26 cellular contexts compared by ENCODE assay signal in the genomic region with DNA sequence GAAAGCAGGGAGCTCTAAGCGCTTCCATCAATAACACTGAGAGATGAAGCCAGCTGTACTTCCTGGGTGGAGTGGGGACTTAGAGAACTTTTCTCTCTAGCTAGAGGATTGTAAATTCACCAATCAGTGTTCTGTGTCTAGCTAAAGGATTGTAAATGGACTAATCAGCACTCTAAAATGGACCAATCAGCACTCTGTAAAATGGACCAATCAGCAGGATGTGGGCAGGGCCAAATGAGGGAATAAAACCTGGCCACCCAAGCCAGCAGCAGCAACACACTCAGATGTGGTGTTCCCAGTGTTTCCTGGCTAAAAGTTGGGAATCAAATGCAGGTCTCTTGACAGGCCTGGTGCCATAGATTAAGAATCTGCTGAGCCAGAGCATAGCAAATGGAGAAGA.
DNase-seq lines count a peak whose midpoint lies in the region; ATAC-seq, FAIRE-seq and TF ChIP-seq lines count a peak whose summit lies in the region.
"Had no signal": no experiment of that assay in that cellular context is flagged by ENCODE, and none has a peak within 500 bp of the region (broad histone marks: within the 10 kb centered on the region; RNA-seq: fewer than 3 reads in every experiment).

No MANE protein-coding gene starts in this region.

- H3K9ac ChIP-seq in HepG2 (ENCODE audit: insufficient read depth, low read depth, low read length) (no peak overlapping the region), K562 (ENCODE audit: insufficient read depth in 1 of 2, low read depth in 2 of 2, low read length in 2 of 2) (no peak overlapping the region)
- H3K9ac ChIP-seq: BLaER1 had no signal

- no peak for FAIRE-seq in HepG2 (lab: Jason Lieb, UNC)
- FAIRE-seq in K562 (lab: Jason Lieb, UNC), result no peak
- FAIRE-seq: A204.1, GM12878, GM12892, GM18507 had no signal

- no peak for TF ChIP-seq EP300 in HepG2 (IDR thresholded peaks at IDR 0.05; ENCODE audit: low read depth in 2 of 2, low read length in 2 of 2)
- TF ChIP-seq EP300 in HepG2 (CRISPR knock-in tag; IDR thresholded peaks at IDR 0.05; ENCODE audit: borderline replicate concordance), result no peak
- TF ChIP-seq EP300 in K562 (IDR thresholded peaks at IDR 0.05; ENCODE audit: low read length), result no peak

- TF ChIP-seq POLR2A in HepG2 (IDR thresholded peaks at IDR 0.05; ENCODE audit: insufficient read depth in 1 of 2, low read depth in 2 of 2, low read length in 2 of 2) (no peak), right lobe of liver (IDR thresholded peaks at IDR 0.05) (no peak), K562 (conservative IDR thresholded peaks at IDR 0.05) (no peak)

- TF ChIP-seq CTCF in HepG2 (CRISPR knock-in tag; IDR thresholded peaks at IDR 0.05) (no peak), right lobe of liver (IDR thresholded peaks at IDR 0.05) (no peak), VCaP (conservative IDR thresholded peaks at IDR 0.05) (no peak), K562 (IDR thresholded peaks at IDR 0.05 in 2 of 3, conservative IDR thresholded peaks at IDR 0.05 in 1 of 3; ENCODE audit: insufficient read depth in 2 of 3, low read depth in 1 of 3, low read length in 3 of 3) (no peak)

- no peak overlapping the region for H2AFZ ChIP-seq in HepG2 (ENCODE audit: low read length)
- no peak overlapping the region for H2AFZ ChIP-seq in K562 (ENCODE audit: low read depth, low read length)

- H3K4me3 ChIP-seq in HepG2 (replicated peaks in 1 of 3; ENCODE audit: insufficient read depth in 1 of 3, low read depth in 2 of 3, low read length in 3 of 3), result no peak overlapping the region
- no peak overlapping the region for H3K4me3 ChIP-seq in right lobe of liver
- no peak overlapping the region for H3K4me3 ChIP-seq in K562
- H3K4me3 ChIP-seq: BLaER1, GM12878 had no signal

- intact Hi-C loops in HepG2 (cut with micrococcal nuclease; ENCODE audit: unreplicated experiment) (no loop called here), right lobe of liver (cut with DNase I) (loop anchor here in 1 of 2 donors (10.0 kb wide), 1 partner anchor 190 kb away; no protein-coding TSS in a partner anchor), K562 (cut with micrococcal nuclease) (no loop called here)

- H3K36me3 ChIP-seq in HepG2 (replicated peaks in 1 of 2; ENCODE audit: control insufficient read depth in 1 of 2, insufficient read depth in 2 of 2, low read length in 2 of 2) (no peaks in the 10 kb centered on the region), right lobe of liver (no peaks in the 10 kb centered on the region), K562 (ENCODE audit: control insufficient read depth, insufficient read depth, low read length) (no peaks in the 10 kb centered on the region)
- H3K36me3 ChIP-seq: BE2C, BLaER1 had no signal

- no peaks in the 10 kb centered on the region for H3K9me3 ChIP-seq in HepG2 (ENCODE audit: low read length)
- H3K9me3 ChIP-seq in right lobe of liver, result no peaks in the 10 kb centered on the region
- H3K9me3 ChIP-seq in K562 (replicated peaks; ENCODE audit: control insufficient read depth, insufficient read depth, low read depth, low read length), result no peaks in the 10 kb centered on the region; the same call in 1 of the 2 replicates
- H3K9me3 ChIP-seq: BE2C had no signal

- no TSS peak for BruUV-seq in HepG2 (replicated peaks; lab: Mats Ljungman, UMichigan)
- no TSS peak for BruUV-seq in K562 (replicated peaks; lab: Mats Ljungman, UMichigan)

- no peak for ATAC-seq in HepG2
- no peak for ATAC-seq in right lobe of liver
- no peak for ATAC-seq in K562
- ATAC-seq in GM19467 (IDR thresholded peaks at IDR 0.05; ENCODE audit: unreplicated experiment), result no peak
- ATAC-seq: GM12878 had no signal

- H3K27me3 ChIP-seq in HepG2 (ENCODE audit: control insufficient read depth in 1 of 2, insufficient read depth in 2 of 2, low read length in 2 of 2), result no peaks in the 10 kb centered on the region; a peak in 1 of 5 replicates
- H3K27me3 ChIP-seq in right lobe of liver, result no peaks in the 10 kb centered on the region
- H3K27me3 ChIP-seq in K562 (ENCODE audit: control insufficient read depth in 2 of 2, insufficient read depth in 2 of 2, low read length in 2 of 2), result no peaks in the 10 kb centered on the region
- H3K27me3 ChIP-seq: BE2C, BLaER1 had no signal

- peaks cover 25% of the 10 kb centered on the region for H3K4me1 ChIP-seq in HepG2 (ENCODE audit: insufficient read depth, low read length)
- no peaks in the 10 kb centered on the region for H3K4me1 ChIP-seq in right lobe of liver
- peaks cover 10 to 14% of the 10 kb centered on the region in 2 experiments; a peak in 2 of 5 replicates for H3K4me1 ChIP-seq in K562 (replicated peaks in 1 of 2; ENCODE audit: control insufficient read depth in 2 of 2, insufficient read depth in 2 of 2, low read length in 2 of 2)
- H3K4me1 ChIP-seq: BE2C had no signal

- H3K79me2 ChIP-seq in HepG2 (ENCODE audit: insufficient read depth, low read length) (no peaks in the 10 kb centered on the region), K562 (ENCODE audit: control insufficient read depth, insufficient read depth, low read length) (no peaks in the 10 kb centered on the region)

- H3K4me2 ChIP-seq in HepG2 (ENCODE audit: low read depth, low read length) (no peak overlapping the region), K562 (ENCODE audit: insufficient read depth, low read length) (no peak overlapping the region)
- H3K4me2 ChIP-seq: BLaER1 had no signal

- CTCF ChIA-PET in HepG2 (lab: Yijun Ruan, JAX; ENCODE audit: low intra/inter-chr PET ratio, low total read pairs), result no interaction called here
- CTCF ChIA-PET in K562 (lab: Yijun Ruan, JAX; ENCODE audit: low intra/inter-chr PET ratio), result no interaction called here

- WGBS in HepG2 (ENCODE audit: low lambda C conversion rate), result 91% methylated on average over 1 of the region's 1 CpG
- WGBS in right lobe of liver (ENCODE audit: insufficient coverage, low coverage, low lambda C conversion rate, missing lambda C conversion rate), result 100% methylated on average over 1 of the region's 1 CpG
- 100% methylated on average over 1 of the region's 1 CpG for WGBS in K562 (ENCODE audit: insufficient coverage, low coverage, missing lambda C conversion rate)

- TF ChIP-seq RAD21 in HepG2 (CRISPR knock-in tag; IDR thresholded peaks at IDR 0.05) (no peak), K562 (CRISPR knock-in tag; conservative IDR thresholded peaks at IDR 0.05 in 1 of 2, IDR thresholded peaks at IDR 0.05 in 1 of 2) (no peak)

- in situ Hi-C loops in HepG2 (cut with HindIII; ENCODE audit: extremely low pct_ligation_motif_present, low pct_unique_long_range_greater_than_20kb) (no loop called here), K562 (cut with MboI) (no loop called here)

- DNase-seq in HepG2 (ENCODE audit: low spot score), result no peak
- DNase-seq in right lobe of liver, result no peak
- no peak for DNase-seq in K562 (ENCODE audit: extremely low read depth in 1 of 4, low spot score in 3 of 4)
- DNase-seq in GM19240 (ENCODE audit: insufficient read length, low spot score), result no peak
- no peak for DNase-seq in NCI-H1048 (lab: John Stamatoyannopoulos, UW)
- DNase-seq: 8988T; BE2C; C1 segment of cervical spinal cord; CD4-positive, alpha-beta memory T cell; CD4-positive, CD25-positive, alpha-beta regulatory T cell; CD8-positive, alpha-beta memory T cell; COR-L47; DMS 273 treated with DMSO at 0.1 percent for 48 hours; DMS153; DMS53; DMS79; DND-41; EL; GDM1 had no signal

- no peak overlapping the region for H3K27ac ChIP-seq in HepG2 (ENCODE audit: extremely low read length, insufficient read depth, low read length)
- H3K27ac ChIP-seq in right lobe of liver, result no peak overlapping the region
- H3K27ac ChIP-seq in VCaP, result peak overlapping the region; percentile 14; the same call in 1 of the 2 replicates
- H3K27ac ChIP-seq in K562 (ENCODE audit: extremely low read depth, low read depth, low read length), result no peak overlapping the region
- H3K27ac ChIP-seq: BLaER1 had no signal

- H3K9me1 ChIP-seq in K562 (ENCODE audit: control insufficient read depth, insufficient read depth, low read length), result no peaks in the 10 kb centered on the region

- POLR2A ChIA-PET in HepG2 (lab: Yijun Ruan, JAX), result no interaction called here
- POLR2A ChIA-PET in K562 (lab: Yijun Ruan, JAX), result interaction anchor here (1.2 kb wide), 1 partner anchor 14 kb away, joined by 4 read pairs; no protein-coding TSS in a partner anchor

- H4K20me1 ChIP-seq in HepG2 (ENCODE audit: insufficient read depth, low read length) (no peaks in the 10 kb centered on the region), K562 (replicated peaks; ENCODE audit: control insufficient read depth, insufficient read depth, low read length) (no peaks in the 10 kb centered on the region)
- H4K20me1 ChIP-seq: BLaER1 had no signal

TF ChIP-seq in HepG2, 621 proteins besides CTCF, POLR2A, EP300 and RAD21:
- TF ChIP-seq NFYB (CRISPR knock-in tag; IDR thresholded peaks at IDR 0.05), result peak; percentile 54; the same call in 1 of the 2 replicates
- TF ChIP-seq ZNF329 (CRISPR knock-in tag; IDR thresholded peaks at IDR 0.05; ENCODE audit: low read depth), result no peak
- no peak for TF ChIP-seq RORA (CRISPR knock-in tag; IDR thresholded peaks at IDR 0.05)
TF ChIP-seq in HepG2: peak in this region for 1.

TF ChIP-seq in K562, 482 proteins besides CTCF, POLR2A, EP300 and RAD21 (continues in another document):
- TF ChIP-seq MCM3 (IDR thresholded peaks at IDR 0.05), result no peak
- TF ChIP-seq ZNF449 (CRISPR knock-in tag; IDR thresholded peaks at IDR 0.05), result no peak
- no peak for TF ChIP-seq HOXB6 (CRISPR knock-in tag; IDR thresholded peaks at IDR 0.05; ENCODE audit: borderline replicate concordance)
- TF ChIP-seq ZNF316 (IDR thresholded peaks at IDR 0.05), result peak; percentile 41; the same call in 1 of the 2 replicates
- TF ChIP-seq, protein P1, sequence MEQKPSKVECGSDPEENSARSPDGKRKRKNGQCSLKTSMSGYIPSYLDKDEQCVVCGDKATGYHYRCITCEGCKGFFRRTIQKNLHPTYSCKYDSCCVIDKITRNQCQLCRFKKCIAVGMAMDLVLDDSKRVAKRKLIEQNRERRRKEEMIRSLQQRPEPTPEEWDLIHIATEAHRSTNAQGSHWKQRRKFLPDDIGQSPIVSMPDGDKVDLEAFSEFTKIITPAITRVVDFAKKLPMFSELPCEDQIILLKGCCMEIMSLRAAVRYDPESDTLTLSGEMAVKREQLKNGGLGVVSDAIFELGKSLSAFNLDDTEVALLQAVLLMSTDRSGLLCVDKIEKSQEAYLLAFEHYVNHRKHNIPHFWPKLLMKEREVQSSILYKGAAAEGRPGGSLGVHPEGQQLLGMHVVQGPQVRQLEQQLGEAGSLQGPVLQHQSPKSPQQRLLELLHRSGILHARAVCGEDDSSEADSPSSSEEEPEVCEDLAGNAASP (IDR thresholded peaks at IDR 0.05), result no peak
- TF ChIP-seq POLR2H (tag; IDR thresholded peaks at IDR 0.05; ENCODE audit: low read depth), result no peak

Comparison
In these comparisons a context has a peak if more than half of its experiments do, and no peak if none do; other contexts are left out.
1. Of the 241 proteins assayed by ChIP-seq in both HepG2 and K562: peak only in HepG2: none; only in K562: none; in both: NFYB; in neither: 240.